Comparison of ENCODE assay signal across 9 cellular contexts in the genomic region with DNA sequence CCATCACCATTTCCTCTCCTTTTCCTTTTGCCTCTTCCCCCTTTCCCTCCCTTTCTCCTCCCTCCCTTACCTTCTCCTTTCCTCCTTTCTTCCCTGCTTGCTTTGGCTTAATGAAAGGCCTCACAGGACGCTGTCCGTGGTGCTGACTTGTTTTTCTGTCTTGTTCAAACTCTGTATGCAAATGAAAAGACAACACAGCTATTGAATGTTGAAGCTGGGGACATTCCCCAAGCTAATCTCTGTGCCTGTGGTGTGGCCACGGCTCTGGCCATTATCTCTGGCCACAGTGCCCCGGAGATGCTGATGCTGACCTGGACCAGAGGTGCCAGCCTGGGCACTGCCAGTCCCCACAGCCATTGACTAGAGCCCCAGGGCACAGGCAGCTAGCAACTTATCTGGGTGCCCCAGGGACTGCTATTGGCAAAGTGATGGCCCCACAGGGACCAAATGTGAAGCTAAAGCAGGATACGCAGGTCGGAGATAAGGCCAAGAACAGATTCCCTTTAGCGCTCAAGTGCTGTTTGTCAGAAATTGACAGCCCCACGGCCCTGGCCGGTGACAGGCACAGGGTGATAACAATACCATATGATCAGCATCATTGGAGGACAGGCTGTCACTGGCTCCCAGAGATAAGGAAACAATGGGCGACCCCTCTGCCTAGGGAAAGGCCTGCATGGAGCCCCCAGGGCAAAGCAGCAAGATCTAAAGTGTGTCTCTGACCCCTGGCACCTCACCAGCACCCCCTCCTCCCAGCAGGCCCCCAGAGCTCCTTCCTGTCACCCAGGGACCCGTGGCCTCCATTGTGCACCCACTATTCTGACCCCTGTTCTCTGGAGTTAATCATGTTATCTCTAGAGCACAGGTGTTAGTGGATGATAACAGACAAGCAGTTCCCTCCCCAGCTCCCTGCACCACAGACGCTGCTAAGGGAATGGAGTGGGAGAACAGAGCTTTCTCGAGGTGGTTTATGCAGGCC. TPM values are rescaled to one million over a fixed set of nuclear protein-coding genes. Genes with fewer than 3 reads are reported as not detected.
DNase-seq lines count a peak whose midpoint lies in the region; ATAC-seq and TF ChIP-seq lines count a peak whose summit lies in the region.
"Had no signal": no experiment of that assay in that cellular context is flagged by ENCODE, and none has a peak within 500 bp of the region (broad histone marks: within the 10 kb centered on the region; RNA-seq: fewer than 3 reads in every experiment).

No MANE protein-coding gene starts in this region.

- no peak overlapping the region for H3K27ac ChIP-seq in DND-41 (ENCODE audit: low read length)
- H3K27ac ChIP-seq: epithelial cell of prostate had no signal

- no peak overlapping the region for H3K4me3 ChIP-seq in DND-41 (ENCODE audit: low read depth in 1 of 2, low read length in 2 of 2)

- no peaks in the 10 kb centered on the region for H3K27me3 ChIP-seq in DND-41 (ENCODE audit: insufficient read depth, low read length, poor library complexity)

- H3K9me3 ChIP-seq in DND-41 (ENCODE audit: insufficient read depth, low read length, severe bottlenecking), result no peaks in the 10 kb centered on the region

- no peak overlapping the region for H3K9ac ChIP-seq in DND-41 (ENCODE audit: low read depth, low read length)

- no peak overlapping the region for H2AFZ ChIP-seq in DND-41 (ENCODE audit: low read depth, low read length)

- no peak overlapping the region for H3K4me2 ChIP-seq in DND-41 (ENCODE audit: insufficient read depth, low read length)

- no peak for TF ChIP-seq CTCF in DND-41 (IDR thresholded peaks at IDR 0.05; ENCODE audit: borderline replicate concordance, extremely low read depth, low read length, poor library complexity, severe bottlenecking)

- no peaks in the 10 kb centered on the region for H3K36me3 ChIP-seq in DND-41 (ENCODE audit: insufficient read depth, low read length)

- peak; percentile 81 for ATAC-seq in DND-41 (ENCODE audit: insufficient read depth, low read depth)
- ATAC-seq in HG03442 (IDR thresholded peaks at IDR 0.05; ENCODE audit: unreplicated experiment), result no peak
- no peak for ATAC-seq in GM18873 (IDR thresholded peaks at IDR 0.05; ENCODE audit: low FRiP score, unreplicated experiment)
- ATAC-seq in HG02623 (IDR thresholded peaks at IDR 0.05; ENCODE audit: unreplicated experiment), result no peak

- H3K79me2 ChIP-seq in DND-41 (ENCODE audit: insufficient read depth, low read length), result no peaks in the 10 kb centered on the region

- no peaks in the 10 kb centered on the region for H3K4me1 ChIP-seq in DND-41 (ENCODE audit: insufficient read depth, low read length)

- DNase-seq in DND-41 (peak; percentile 80), LoVo (ENCODE audit: low spot score) (peak; percentile 63), fibroblast of the conjunctiva (ENCODE audit: low read depth) (peak; percentile 29), renal cortical epithelial cell (ENCODE audit: low read depth) (peak; percentile 67)
- DNase-seq in activated CD8-positive, alpha-beta memory T cell treated with anti-CD3 and anti-CD28 coated beads for 24 hours, result peak; percentile 72

- H4K20me1 ChIP-seq in DND-41 (ENCODE audit: insufficient read depth, low read length), result peaks cover 9% of the 10 kb centered on the region; the same call in 1 of the 2 replicates

RNA-seq across cellular contexts. Expression of a gene that starts 31.6 kb away (rescaled TPM):
- not detected in 2 replicates for total RNA-seq in renal cortical epithelial cell

RNA-seq across cellular contexts. Expression of a gene that starts 55.5 kb away (rescaled TPM):
- total RNA-seq in renal cortical epithelial cell, result 7.5 and 8.3 TPM in 2 replicates

Comparison
In these comparisons a context has a peak if more than half of its experiments do, and no peak if none do; other contexts are left out.
1. DNase-seq: peak in every context shown above with its lines; median percentile 80 in DND-41; 72 in activated CD8-positive, alpha-beta memory T cell treated with anti-CD3 and anti-CD28 coated beads for 24 hours; 67 in renal cortical epithelial cell; 63 in LoVo; 29 in fibroblast of the conjunctiva.